12 cellular contexts compared by ENCODE assay signal in the genomic region with DNA sequence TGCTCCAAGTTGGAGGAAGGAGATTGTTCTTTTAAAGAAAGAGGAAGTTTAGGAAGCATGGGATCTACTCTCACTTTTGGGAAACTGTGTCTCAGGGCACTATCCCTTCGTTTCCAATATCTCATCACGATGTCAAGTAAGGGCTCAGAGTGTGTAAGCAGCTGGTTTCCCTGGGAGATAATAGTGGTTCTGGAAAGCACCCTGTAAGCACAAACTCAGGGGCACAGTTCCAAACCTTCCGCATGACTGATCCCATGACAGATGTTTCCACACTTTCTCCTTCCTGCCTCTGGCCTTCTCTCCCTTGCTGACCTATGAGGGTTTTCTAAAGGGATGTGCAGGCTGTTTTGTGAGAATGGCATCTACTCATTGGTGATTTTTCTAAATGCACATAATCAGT. TPM values are rescaled to one million over a fixed set of nuclear protein-coding genes. Genes with fewer than 3 reads are reported as not detected.
DNase-seq lines count a peak whose midpoint lies in the region; ATAC-seq and TF ChIP-seq lines count a peak whose summit lies in the region.
"Had no signal": no experiment of that assay in that cellular context is flagged by ENCODE, and none has a peak within 500 bp of the region (broad histone marks: within the 10 kb centered on the region; RNA-seq: fewer than 3 reads in every experiment).

No MANE protein-coding gene starts in this region.

- H3K9me3 ChIP-seq in heart left ventricle: no peaks in the 10 kb centered on the region
- H3K9me3 ChIP-seq in HAP-1: no peaks in the 10 kb centered on the region

- WGBS in heart left ventricle, 4 donors: 11 to 19% (median 13%) methylated on average over 3 of the region's 3 CpGs

- H3K4me1 ChIP-seq in heart left ventricle (peaks cover 0 to 32% (median 10%) of the 10 kb centered on the region in 12 donors), HAP-1 (no peaks in the 10 kb centered on the region)

- H3K36me3 ChIP-seq in heart left ventricle: no peaks in the 10 kb centered on the region
- H3K36me3 ChIP-seq in HAP-1 (replicated peaks): no peaks in the 10 kb centered on the region

- peak overlapping the region in 10 of 12 donors; percentile 18 to 88 (median 62) for H3K27ac ChIP-seq in heart left ventricle

- TF ChIP-seq CTCF in AG10803 (conservative IDR thresholded peaks at IDR 0.05; ENCODE audit: low read length) (no peak), heart left ventricle (IDR thresholded peaks at IDR 0.05) (no peak)

- ATAC-seq in heart left ventricle (peak; percentile 84 to 96 (median 92)), HG02588 (IDR thresholded peaks at IDR 0.05; ENCODE audit: unreplicated experiment) (no peak), HG02642 (IDR thresholded peaks at IDR 0.05; ENCODE audit: poor library complexity, unreplicated experiment) (no peak), HG02938 (IDR thresholded peaks at IDR 0.05; ENCODE audit: unreplicated experiment) (no peak)

- intact Hi-C loops in heart left ventricle (cut with DNase I): no loop called here

- DNase-seq in AG10803 (ENCODE audit: low read depth) (peak; percentile 92), amniotic epithelial cell (ENCODE audit: low read depth) (peak; percentile 82), heart left ventricle (peak in 4 of 5 donors; percentile 69 to 83 (median 80)), pons (ENCODE audit: low spot score) (peak; percentile 47), HAP-1 (ENCODE audit: low spot score in 2 of 2) (no peak)
- DNase-seq: activated CD4-positive, alpha-beta T cell treated with anti-CD3 and anti-CD28 coated beads, Interleukin-2, amount 50 U/mL, for 48 hours; H7; NCI-H2171 treated with DMSO at 0.1 percent for 48 hours; SHP77 had no signal

- in situ Hi-C loops in HAP-1 (cut with MboI; ENCODE audit: low sequenced_read_pairs): no loop called here

- H3K4me3 ChIP-seq in AG10803 (ENCODE audit: low read length) (no peak overlapping the region), heart left ventricle (no peak overlapping the region), HAP-1 (no peak overlapping the region)

- TF ChIP-seq POLR2A in heart left ventricle (IDR thresholded peaks at IDR 0.05): no peak

- H3K27me3 ChIP-seq in heart left ventricle (no peaks in the 10 kb centered on the region), HAP-1 (ENCODE audit: low read depth) (peaks cover 6% of the 10 kb centered on the region)

RNA-seq across cellular contexts. Expression of a gene that starts 33.9 kb away (rescaled TPM):
- under 1 TPM in 3 of 9 donors, not detected in 6; 0.43 to 0.85 (median 0.48) TPM for total RNA-seq in heart left ventricle
- under 1 TPM in 1 of 2 donors, not detected in 1; 0.26 TPM for polyA plus RNA-seq in heart left ventricle

Comparison
In these comparisons a context has a peak if more than half of its experiments do, and no peak if none do; other contexts are left out.
1. DNase-seq: peak in AG10803 (single experiment), amniotic epithelial cell (single experiment), heart left ventricle (4 of 5) and pons (single experiment); none in HAP-1 (0 of 2).
2. ATAC-seq: peak in heart left ventricle (4 of 4); none in HG02588 (single experiment), HG02642 (single experiment) and HG02938 (single experiment).